Comparison of ENCODE assay signal across 1 cellular context in genomic region chr5:53262348-53262970, GRCh38.
TF ChIP-seq lines count a peak whose summit lies in the region.

No MANE protein-coding gene starts in this region.

TF ChIP-seq in GM23338, 12 proteins besides CTCF, POLR2A, EP300 and RAD21 (continued from another document):
- TF ChIP-seq ZNF462 (CRISPR knock-in tag; IDR thresholded peaks at IDR 0.05) (no peak), ZNF331 (CRISPR knock-in tag; IDR thresholded peaks at IDR 0.05; ENCODE audit: low read depth) (no peak), STAT1 (IDR thresholded peaks at IDR 0.05; ENCODE audit: unreplicated experiment) (no peak), POLR2AphosphoS5 (IDR thresholded peaks at IDR 0.05; ENCODE audit: low read depth) (no peak), JUNB (IDR thresholded peaks at IDR 0.05; ENCODE audit: unreplicated experiment) (no peak), NANOG (IDR thresholded peaks at IDR 0.05; ENCODE audit: borderline replicate concordance) (no peak), CREB1 (CRISPR knock-in tag; IDR thresholded peaks at IDR 0.05; ENCODE audit: low read depth) (no peak), REST (IDR thresholded peaks at IDR 0.05; ENCODE audit: unreplicated experiment) (no peak), ETS1 (IDR thresholded peaks at IDR 0.05) (no peak), EZH2phosphoT487 (IDR thresholded peaks at IDR 0.05; ENCODE audit: unreplicated experiment) (no peak)
